Comparison of ENCODE assay signal across 2 cellular contexts in genomic region chr3:30195352-30195751, GRCh38.
TF ChIP-seq lines count a peak whose summit lies in the region.

No MANE protein-coding gene starts in this region.

TF ChIP-seq in HepG2, 621 proteins besides CTCF, POLR2A, EP300 and RAD21:
- no peak for TF ChIP-seq KDM2A (CRISPR knock-in tag; IDR thresholded peaks at IDR 0.05; ENCODE audit: borderline replicate concordance, low read depth)
- peak; percentile 75 for TF ChIP-seq MAFF (IDR thresholded peaks at IDR 0.05; ENCODE audit: low read depth, low read length)
- peak; percentile 48 to 84; a peak in 3 of 4 replicates for TF ChIP-seq MAFK (conservative IDR thresholded peaks at IDR 0.05 in 1 of 2, IDR thresholded peaks at IDR 0.05 in 1 of 2; ENCODE audit: low read length in 2 of 2)

TF ChIP-seq in IMR-90, 13 proteins besides CTCF, POLR2A, EP300 and RAD21:
- TF ChIP-seq MAFK (IDR thresholded peaks at IDR 0.05; ENCODE audit: low read depth, low read length) = peak; percentile 67
- no peak for TF ChIP-seq USF2 (IDR thresholded peaks at IDR 0.05; ENCODE audit: low read depth, low read length)
